ENCODE assay signal across 1 cellular context in genomic region chr10:12186324-12186723, GRCh38.
A peak's percentile ranks its signal among the peaks of the same experiment; 100 is the strongest.
TF ChIP-seq lines count a peak whose summit lies in the region.

No MANE protein-coding gene starts in this region.

TF ChIP-seq in endothelial cell of umbilical vein, 7 proteins besides CTCF, POLR2A, EP300 and RAD21:
- no peak for TF ChIP-seq MYC (IDR thresholded peaks at IDR 0.05; ENCODE audit: low read depth, low read length)
- peak; percentile 51 for TF ChIP-seq POLR2AphosphoS5 (IDR thresholded peaks at IDR 0.05; ENCODE audit: insufficient read depth, low read depth, low read length)
- TF ChIP-seq GATA2 (IDR thresholded peaks at IDR 0.05; ENCODE audit: insufficient read depth, insufficient read length, low read depth, low read length): no peak
- no peak for TF ChIP-seq EZH2 (IDR thresholded peaks at IDR 0.05; ENCODE audit: borderline replicate concordance, low read depth, low read length, severe bottlenecking)
- peak; percentile 74 for TF ChIP-seq JUN (IDR thresholded peaks at IDR 0.05; ENCODE audit: borderline replicate concordance, insufficient read depth, insufficient read length, low read depth)
- TF ChIP-seq MAX (IDR thresholded peaks at IDR 0.05; ENCODE audit: insufficient read depth, insufficient read length): no peak
- peak; percentile 77 for TF ChIP-seq FOS (IDR thresholded peaks at IDR 0.05; ENCODE audit: borderline replicate concordance, insufficient read depth, low read length)
